Comparison of ENCODE assay signal across 1 cellular context in genomic region chr18:31500161-31500688, GRCh38.
TF ChIP-seq lines count a peak whose summit lies in the region.

No MANE protein-coding gene starts in this region.

TF ChIP-seq in SK-N-SH, 30 proteins besides CTCF, POLR2A, EP300 and RAD21 (continued from another document):
- TF ChIP-seq, protein P1, sequence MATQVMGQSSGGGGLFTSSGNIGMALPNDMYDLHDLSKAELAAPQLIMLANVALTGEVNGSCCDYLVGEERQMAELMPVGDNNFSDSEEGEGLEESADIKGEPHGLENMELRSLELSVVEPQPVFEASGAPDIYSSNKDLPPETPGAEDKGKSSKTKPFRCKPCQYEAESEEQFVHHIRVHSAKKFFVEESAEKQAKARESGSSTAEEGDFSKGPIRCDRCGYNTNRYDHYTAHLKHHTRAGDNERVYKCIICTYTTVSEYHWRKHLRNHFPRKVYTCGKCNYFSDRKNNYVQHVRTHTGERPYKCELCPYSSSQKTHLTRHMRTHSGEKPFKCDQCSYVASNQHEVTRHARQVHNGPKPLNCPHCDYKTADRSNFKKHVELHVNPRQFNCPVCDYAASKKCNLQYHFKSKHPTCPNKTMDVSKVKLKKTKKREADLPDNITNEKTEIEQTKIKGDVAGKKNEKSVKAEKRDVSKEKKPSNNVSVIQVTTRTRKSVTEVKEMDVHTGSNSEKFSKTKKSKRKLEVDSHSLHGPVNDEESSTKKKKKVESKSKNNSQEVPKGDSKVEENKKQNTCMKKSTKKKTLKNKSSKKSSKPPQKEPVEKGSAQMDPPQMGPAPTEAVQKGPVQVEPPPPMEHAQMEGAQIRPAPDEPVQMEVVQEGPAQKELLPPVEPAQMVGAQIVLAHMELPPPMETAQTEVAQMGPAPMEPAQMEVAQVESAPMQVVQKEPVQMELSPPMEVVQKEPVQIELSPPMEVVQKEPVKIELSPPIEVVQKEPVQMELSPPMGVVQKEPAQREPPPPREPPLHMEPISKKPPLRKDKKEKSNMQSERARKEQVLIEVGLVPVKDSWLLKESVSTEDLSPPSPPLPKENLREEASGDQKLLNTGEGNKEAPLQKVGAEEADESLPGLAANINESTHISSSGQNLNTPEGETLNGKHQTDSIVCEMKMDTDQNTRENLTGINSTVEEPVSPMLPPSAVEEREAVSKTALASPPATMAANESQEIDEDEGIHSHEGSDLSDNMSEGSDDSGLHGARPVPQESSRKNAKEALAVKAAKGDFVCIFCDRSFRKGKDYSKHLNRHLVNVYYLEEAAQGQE (IDR thresholded peaks at IDR 0.05; ENCODE audit: low read depth, low read length), result no peak
